In genomic region chrX:85303544-85303943, GRCh38 we compare ENCODE assay signal across 28 cellular contexts. TPM values are rescaled to one million over a fixed set of nuclear protein-coding genes. Genes with fewer than 3 reads are reported as not detected.
A peak's percentile ranks its signal among the peaks of the same experiment; 100 is the strongest.
DNase-seq lines count a peak whose midpoint lies in the region; ATAC-seq and TF ChIP-seq lines count a peak whose summit lies in the region.
"Had no signal": no experiment of that assay in that cellular context is flagged by ENCODE, and none has a peak within 500 bp of the region (broad histone marks: within the 10 kb centered on the region; RNA-seq: fewer than 3 reads in every experiment).

No MANE protein-coding gene starts in this region.

- peaks cover 15% of the 10 kb centered on the region for H3K4me1 ChIP-seq in Karpas-422 (ENCODE audit: low read length)
- no peaks in the 10 kb centered on the region for H3K4me1 ChIP-seq in upper lobe of right lung
- H3K4me1 ChIP-seq: foreskin keratinocyte, lower lobe of right lung, SJCRH30 had no signal

- 0 out of 2 replicates have a peak, but pooled peaks cover 2% of the 10 kb centered on the region for H3K9me3 Mint-ChIP-seq in WTC11
- H3K9me3 Mint-ChIP-seq: activated T-cell treated with anti-CD3 and anti-CD28 coated beads, Interleukin-2, amount 50 U/mL, for 72 hours; central memory CD8-positive, alpha-beta T cell had no signal

- CTCF ChIA-PET in WTC11 (lab: Charles Lee): no interaction called here

- no peak overlapping the region for H3K4me3 ChIP-seq in Karpas-422 (ENCODE audit: low read length)
- H3K4me3 ChIP-seq in upper lobe of right lung: no peak overlapping the region
- H3K4me3 ChIP-seq: lower lobe of right lung, PC-9, SJCRH30 had no signal

- DNase-seq in Karpas-422 (peak; percentile 69), NCI-H1694 treated with DMSO at 0.1 percent for 48 hours (lab: John Stamatoyannopoulos, UW) (no peak), upper lobe of right lung (no peak), WTC11 (ENCODE audit: low spot score) (no peak)
- DNase-seq: activated naive CD4-positive, alpha-beta T cell treated with anti-CD3 and anti-CD28 coated beads, Interleukin-2, amount 50 U/mL, for 16 hours; activated T-cell treated with anti-CD3 and anti-CD28 coated beads, Interleukin-2, amount 50 U/mL, for 72 hours; aorta; CD4-positive, CD25-positive, alpha-beta regulatory T cell; DMS153; foreskin keratinocyte; H7; hypothalamus; islet precursor cell; lower lobe of right lung; NCI-H1417 treated with DMSO at 0.1 percent for 48 hours; NCI-H2171 treated with DMSO at 0.1 percent for 48 hours; NCI-H774; nucleus accumbens; PC-9; retina; SJCRH30; T-helper 17 cell had no signal

- H3K27me3 ChIP-seq in Karpas-422 (ENCODE audit: low read length): no peaks in the 10 kb centered on the region
- H3K27me3 ChIP-seq in upper lobe of right lung: no peaks in the 10 kb centered on the region
- H3K27me3 ChIP-seq: foreskin keratinocyte, SJCRH30 had no signal

- no peaks in the 10 kb centered on the region for H3K36me3 Mint-ChIP-seq in WTC11
- H3K36me3 Mint-ChIP-seq: CD4-positive, CD25-positive, alpha-beta regulatory T cell had no signal

- H4K20me1 ChIP-seq in Karpas-422 (ENCODE audit: insufficient read depth, low read depth, low read length): no peaks in the 10 kb centered on the region

- H3K27me3 Mint-ChIP-seq in WTC11 (ENCODE audit: low read depth): no peaks in the 10 kb centered on the region
- H3K27me3 Mint-ChIP-seq: CD4-positive, CD25-positive, alpha-beta regulatory T cell; central memory CD8-positive, alpha-beta T cell; T-helper 17 cell had no signal

- no peak overlapping the region for H2AFZ ChIP-seq in Karpas-422 (ENCODE audit: low read length)
- H2AFZ ChIP-seq: PC-9 had no signal

- intact Hi-C loops in upper lobe of right lung (cut with DNase I): no loop called here

- H3K9me2 ChIP-seq in Karpas-422 (replicated peaks; ENCODE audit: insufficient read depth, low read length): no peaks in the 10 kb centered on the region

- no peak overlapping the region for H3K27ac Mint-ChIP-seq in WTC11
- H3K27ac Mint-ChIP-seq: activated T-cell treated with anti-CD3 and anti-CD28 coated beads, Interleukin-2, amount 50 U/mL, for 72 hours; CD4-positive, CD25-positive, alpha-beta regulatory T cell; T-helper 17 cell had no signal

- peak; percentile 91 for ATAC-seq in GM18499 (IDR thresholded peaks at IDR 0.05; ENCODE audit: insufficient read depth, unreplicated experiment)
- ATAC-seq in GM19351 (IDR thresholded peaks at IDR 0.05; ENCODE audit: unreplicated experiment): peak; percentile 89
- ATAC-seq in HG02870 (IDR thresholded peaks at IDR 0.05; ENCODE audit: unreplicated experiment): peak; percentile 58
- ATAC-seq in GM19463 (IDR thresholded peaks at IDR 0.05; ENCODE audit: unreplicated experiment): no peak
- no peak for ATAC-seq in upper lobe of right lung
- no peak for ATAC-seq in WTC11
- ATAC-seq: activated T-cell treated with anti-CD3 and anti-CD28 coated beads, Interleukin-2, amount 50 U/mL, for 72 hours; foreskin keratinocyte; lower lobe of right lung; T-helper 17 cell had no signal

- H3K9me3 ChIP-seq in Karpas-422 (ENCODE audit: low read length) (0 out of 2 replicates have a peak, but pooled peaks cover 9% of the 10 kb centered on the region), upper lobe of right lung (no peaks in the 10 kb centered on the region)
- H3K9me3 ChIP-seq: lower lobe of right lung, SJCRH30 had no signal

- no peak overlapping the region for H3K4me3 Mint-ChIP-seq in WTC11
- H3K4me3 Mint-ChIP-seq: activated T-cell treated with anti-CD3 and anti-CD28 coated beads, Interleukin-2, amount 50 U/mL, for 72 hours; CD4-positive, CD25-positive, alpha-beta regulatory T cell; central memory CD8-positive, alpha-beta T cell; T-helper 17 cell had no signal

- H3K79me2 ChIP-seq in Karpas-422 (ENCODE audit: low read length): no peaks in the 10 kb centered on the region

- H3K36me3 ChIP-seq in Karpas-422 (ENCODE audit: insufficient read depth, low read length) (peaks cover 12% of the 10 kb centered on the region), upper lobe of right lung (no peaks in the 10 kb centered on the region)
- H3K36me3 ChIP-seq: lower lobe of right lung, SJCRH30 had no signal

- peak overlapping the region; percentile 26 for H3K4me2 ChIP-seq in Karpas-422 (ENCODE audit: low read depth, low read length, poor library complexity, severe bottlenecking)
- H3K4me2 ChIP-seq: PC-9 had no signal

- peaks cover 5% of the 10 kb centered on the region; the same call in 1 of the 2 replicates for H3K4me1 Mint-ChIP-seq in WTC11
- H3K4me1 Mint-ChIP-seq: CD4-positive, CD25-positive, alpha-beta regulatory T cell; central memory CD8-positive, alpha-beta T cell; T-helper 17 cell had no signal

- TF ChIP-seq CTCF in upper lobe of right lung (IDR thresholded peaks at IDR 0.05) (no peak), WTC11 (IDR thresholded peaks at IDR 0.05) (no peak)

- no peak overlapping the region for H3K9ac ChIP-seq in Karpas-422 (ENCODE audit: low read length)

- H3K27ac ChIP-seq in Karpas-422 (ENCODE audit: low read length) (no peak overlapping the region), upper lobe of right lung (no peak overlapping the region)
- H3K27ac ChIP-seq: foreskin keratinocyte, lower lobe of right lung, PC-9, SJCRH30 had no signal

- POLR2A ChIA-PET in WTC11 (lab: Charles Lee): no interaction called here

TF ChIP-seq in WTC11, 78 proteins besides CTCF, POLR2A, EP300 and RAD21:
- TF ChIP-seq GABPB1 (CRISPR knock-in tag; IDR thresholded peaks at IDR 0.05): no peak
- no peak for TF ChIP-seq MLX (CRISPR knock-in tag; IDR thresholded peaks at IDR 0.05)
- no peak for TF ChIP-seq STAT6 (CRISPR knock-in tag; conservative IDR thresholded peaks at IDR 0.05; ENCODE audit: low read depth)
- TF ChIP-seq KAT7 (CRISPR knock-in tag; IDR thresholded peaks at IDR 0.05; ENCODE audit: borderline replicate concordance): no peak
- no peak for TF ChIP-seq GTF2I (CRISPR knock-in tag; conservative IDR thresholded peaks at IDR 0.05)
- no peak for TF ChIP-seq NFATC4 (CRISPR knock-in tag; IDR thresholded peaks at IDR 0.05)
- no peak for TF ChIP-seq TCF7 (CRISPR knock-in tag; IDR thresholded peaks at IDR 0.05; ENCODE audit: low read depth)
- no peak for TF ChIP-seq TP53 (CRISPR knock-in tag; IDR thresholded peaks at IDR 0.05)
- TF ChIP-seq MAX (CRISPR knock-in tag; IDR thresholded peaks at IDR 0.05): no peak
- no peak for TF ChIP-seq SOX15 (CRISPR knock-in tag; IDR thresholded peaks at IDR 0.05)
- no peak for TF ChIP-seq NR1H2 (CRISPR knock-in tag; IDR thresholded peaks at IDR 0.05)
- no peak for TF ChIP-seq SMAD4 (CRISPR knock-in tag; IDR thresholded peaks at IDR 0.05)

RNA-seq across cellular contexts. Expression of gene ZNF711, which starts 59.8 kb away (rescaled TPM):
- total RNA-seq in Karpas-422 (2014; rRNA removed; shearing (Covaris generic); ENCODE audit: low replicate concordance): 15.2 and 28.3 TPM in 2 replicates
- total RNA-seq in upper lobe of right lung: 1.8 TPM
- total RNA-seq in WTC11 (2021): 12.5 to 14.3 TPM (median 13.4 TPM) in 3 replicates
- total RNA-seq: PC-9 had no signal

RNA-seq across cellular contexts. Expression of gene SATL1, which starts 60.0 kb away (rescaled TPM):
- total RNA-seq in Karpas-422 (2014; rRNA removed; shearing (Covaris generic); ENCODE audit: low replicate concordance): 0.52 and 0.79 TPM in 2 replicates
- total RNA-seq in upper lobe of right lung (not detected), WTC11 (2021) (0.22 to 0.39 TPM (median 0.32 TPM) in 3 replicates)
- total RNA-seq: activated T-cell treated with anti-CD3 and anti-CD28 coated beads, Interleukin-2, amount 50 U/mL, for 72 hours; aorta; CD4-positive, CD25-positive, alpha-beta regulatory T cell; epithelial cell of proximal tubule; foreskin keratinocyte; lower lobe of right lung; PC-9; T-helper 17 cell had no signal

Comparison
In these comparisons a context has a peak if more than half of its experiments do, and no peak if none do; other contexts are left out.
1. ATAC-seq: peak in GM18499 (single experiment), GM19351 (single experiment) and HG02870 (single experiment); none in GM19463 (single experiment), upper lobe of right lung (single experiment) and WTC11 (single experiment).